15 cellular contexts compared by ENCODE assay signal in the genomic region with DNA sequence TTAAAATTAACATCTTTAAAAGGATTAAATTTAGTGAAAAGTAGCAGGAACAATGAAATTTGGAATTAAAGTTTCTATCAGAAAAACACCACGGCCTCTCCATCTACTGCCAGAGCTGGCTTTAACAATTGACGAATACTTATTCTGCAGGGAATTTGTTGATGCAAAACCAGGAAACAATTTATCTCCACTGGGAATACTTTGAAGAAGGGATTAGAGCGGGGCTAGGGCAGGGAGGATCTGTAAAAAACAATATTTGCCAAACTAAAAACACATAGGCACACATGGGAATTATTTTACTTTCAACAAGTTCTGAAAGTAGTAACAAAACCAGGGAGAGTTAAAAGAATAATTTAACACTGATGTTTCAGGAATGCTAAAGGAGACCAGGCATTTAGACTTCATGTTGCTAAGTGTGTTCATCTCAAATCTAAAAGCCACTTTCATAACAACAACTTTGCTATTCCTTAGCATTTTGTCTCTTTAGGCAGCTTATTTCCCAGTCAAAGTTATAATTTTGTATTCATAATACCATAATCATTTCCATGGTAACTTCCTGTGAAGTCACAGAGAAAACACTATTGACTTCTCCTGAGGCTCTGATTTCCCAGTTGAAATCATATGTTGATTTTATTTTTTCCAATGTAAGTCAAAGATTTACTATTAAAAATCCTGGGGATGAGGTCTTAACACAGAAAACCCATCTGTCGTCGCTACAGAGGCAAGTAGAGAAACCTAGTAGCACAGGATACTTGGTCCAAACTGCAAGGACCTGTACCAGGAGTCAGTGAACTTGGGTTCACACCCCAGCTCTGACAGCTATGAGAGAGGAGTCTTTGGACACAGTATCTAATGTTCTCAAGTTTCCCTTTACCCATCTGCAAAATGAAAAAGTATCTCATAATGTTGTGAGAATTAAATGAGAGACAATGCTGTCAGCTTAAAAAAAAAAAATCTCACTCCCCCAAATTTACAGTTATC.
A peak's percentile ranks its signal among the peaks of the same experiment; 100 is the strongest.
DNase-seq lines count a peak whose midpoint lies in the region; ATAC-seq and TF ChIP-seq lines count a peak whose summit lies in the region.
"Had no signal": no experiment of that assay in that cellular context is flagged by ENCODE, and none has a peak within 500 bp of the region (broad histone marks: within the 10 kb centered on the region; RNA-seq: fewer than 3 reads in every experiment).

No MANE protein-coding gene starts in this region.

- no peak for TF ChIP-seq CTCF in ascending aorta (IDR thresholded peaks at IDR 0.05)
- TF ChIP-seq CTCF in hepatocyte (IDR thresholded peaks at IDR 0.05; ENCODE audit: poor library complexity): no peak
- no peak for TF ChIP-seq CTCF in smooth muscle cell (IDR thresholded peaks at IDR 0.05; ENCODE audit: borderline replicate concordance, insufficient read depth, poor library complexity, severe bottlenecking)

- H3K4me1 ChIP-seq in ascending aorta (peaks cover 3 to 21% of the 10 kb centered on the region in 2 donors), hepatocyte (ENCODE audit: insufficient read depth) (peaks cover 35% of the 10 kb centered on the region), smooth muscle cell (ENCODE audit: low read depth) (peaks cover 41% of the 10 kb centered on the region)

- peak overlapping the region in 1 of 2 donors; percentile 6 for H3K4me3 ChIP-seq in ascending aorta
- H3K4me3 ChIP-seq in hepatocyte: no peak overlapping the region
- H3K4me3 ChIP-seq in smooth muscle cell: no peak overlapping the region

- no peak overlapping the region for H3K4me3 Mint-ChIP-seq in activated CD4-positive, alpha-beta T cell treated with anti-CD3 and anti-CD28 coated beads, Interleukin-2, amount 10 ng/mL, durations not matched to agents 7 days and 5 days
- H3K4me3 Mint-ChIP-seq: stimulated activated naive CD8-positive, alpha-beta T cell treated with anti-CD3 and anti-CD28 coated beads, Interleukin-15, amount 100 ng/mL, for 72 hours had no signal

- H3K4me2 ChIP-seq in hepatocyte: peak overlapping the region; percentile 40
- peak overlapping the region; percentile 48 for H3K4me2 ChIP-seq in smooth muscle cell
- H3K4me2 ChIP-seq: KMS-11 had no signal

- intact Hi-C loops in ascending aorta (cut with DNase I): no loop called here

- 57% methylated on average over 5 of the region's 5 CpGs for WGBS in hepatocyte (ENCODE audit: low lambda C conversion rate, missing lambda C conversion rate)
- WGBS in smooth muscle cell (ENCODE audit: low lambda C conversion rate): 60% methylated on average over 5 of the region's 5 CpGs

- no peaks in the 10 kb centered on the region for H3K36me3 Mint-ChIP-seq in activated CD4-positive, alpha-beta T cell treated with anti-CD3 and anti-CD28 coated beads, Interleukin-2, amount 10 ng/mL, durations not matched to agents 7 days and 5 days (ENCODE audit: low read depth)

- no peak overlapping the region for H2AFZ ChIP-seq in hepatocyte
- H2AFZ ChIP-seq in smooth muscle cell (ENCODE audit: low read depth): no peak overlapping the region

- H4K20me1 ChIP-seq in hepatocyte (ENCODE audit: insufficient read depth, poor library complexity, severe bottlenecking) (no peaks in the 10 kb centered on the region), smooth muscle cell (ENCODE audit: low read depth) (peaks cover 46% of the 10 kb centered on the region)

- no peak for DNase-seq in ascending aorta (ENCODE audit: low spot score in 2 of 2)
- no peak for DNase-seq in hepatocyte (ENCODE audit: low spot score)
- DNase-seq in smooth muscle cell (lab: John Stamatoyannopoulos, UW; ENCODE audit: unreplicated experiment): no peak
- DNase-seq in activated CD4-positive, alpha-beta T cell treated with anti-CD3 and anti-CD28 coated beads, Interleukin-2, amount 10 ng/mL, durations not matched to agents 7 days and 5 days: no peak
- no peak for DNase-seq in hepatic stellate cell (ENCODE audit: low spot score)
- DNase-seq: activated T-cell treated with anti-CD3 and anti-CD28 coated beads for 4 hours; erythroblast; GF-D8; H7; stimulated activated naive CD8-positive, alpha-beta T cell treated with anti-CD3 and anti-CD28 coated beads, Interleukin-15, amount 100 ng/mL, for 72 hours had no signal

- peak overlapping the region; percentile 41 for H3K9ac ChIP-seq in smooth muscle cell (ENCODE audit: low read depth)
- H3K9ac ChIP-seq: KMS-11 had no signal

- no peaks in the 10 kb centered on the region for H3K4me1 Mint-ChIP-seq in activated CD4-positive, alpha-beta T cell treated with anti-CD3 and anti-CD28 coated beads, Interleukin-2, amount 10 ng/mL, durations not matched to agents 7 days and 5 days
- H3K4me1 Mint-ChIP-seq: stimulated activated naive CD8-positive, alpha-beta T cell treated with anti-CD3 and anti-CD28 coated beads, Interleukin-15, amount 100 ng/mL, for 72 hours had no signal

- H3K27ac Mint-ChIP-seq in activated CD4-positive, alpha-beta T cell treated with anti-CD3 and anti-CD28 coated beads, Interleukin-2, amount 10 ng/mL, durations not matched to agents 7 days and 5 days: no peak overlapping the region
- H3K27ac Mint-ChIP-seq: stimulated activated naive CD8-positive, alpha-beta T cell treated with anti-CD3 and anti-CD28 coated beads, Interleukin-15, amount 100 ng/mL, for 72 hours had no signal

- POLR2A ChIA-PET in activated CD4-positive, alpha-beta T cell treated with anti-CD3 and anti-CD28 coated beads, Interleukin-2, amount 10 ng/mL, durations not matched to agents 7 days and 5 days (lab: Charles Lee): no interaction called here

- H3K9me3 ChIP-seq in ascending aorta: no peaks in the 10 kb centered on the region
- no peaks in the 10 kb centered on the region for H3K9me3 ChIP-seq in hepatocyte (ENCODE audit: low read depth)
- no peaks in the 10 kb centered on the region for H3K9me3 ChIP-seq in smooth muscle cell (replicated peaks; ENCODE audit: low read depth)

- ATAC-seq in GM19372 (IDR thresholded peaks at IDR 0.05; ENCODE audit: low read depth, unreplicated experiment) (peak; percentile 17), esophagus mucosa (no peak), HG03097 (IDR thresholded peaks at IDR 0.05; ENCODE audit: low FRiP score, unreplicated experiment) (no peak)
- ATAC-seq: stimulated activated naive CD8-positive, alpha-beta T cell treated with anti-CD3 and anti-CD28 coated beads, Interleukin-15, amount 100 ng/mL, for 72 hours had no signal

- H3K27ac ChIP-seq in ascending aorta: peak overlapping the region; percentile 69 to 71
- peak overlapping the region; percentile 57 for H3K27ac ChIP-seq in hepatocyte
- peak overlapping the region; percentile 64 for H3K27ac ChIP-seq in smooth muscle cell (ENCODE audit: low read depth)
- H3K27ac ChIP-seq: KMS-11, RWPE1 had no signal

- no peaks in the 10 kb centered on the region for H3K9me2 ChIP-seq in hepatocyte (replicated peaks; ENCODE audit: insufficient read depth)

- no peaks in the 10 kb centered on the region for H3K27me3 Mint-ChIP-seq in activated CD4-positive, alpha-beta T cell treated with anti-CD3 and anti-CD28 coated beads, Interleukin-2, amount 10 ng/mL, durations not matched to agents 7 days and 5 days
- H3K27me3 Mint-ChIP-seq: stimulated activated naive CD8-positive, alpha-beta T cell treated with anti-CD3 and anti-CD28 coated beads, Interleukin-15, amount 100 ng/mL, for 72 hours had no signal

- H3K79me2 ChIP-seq in hepatocyte (peaks cover 79% of the 10 kb centered on the region), smooth muscle cell (ENCODE audit: low read depth) (peaks cover 72% of the 10 kb centered on the region)

- CTCF ChIA-PET in activated CD4-positive, alpha-beta T cell treated with anti-CD3 and anti-CD28 coated beads, Interleukin-2, amount 10 ng/mL, durations not matched to agents 7 days and 5 days (lab: Charles Lee): no interaction called here

- no peaks in the 10 kb centered on the region for H3K36me3 ChIP-seq in ascending aorta
- H3K36me3 ChIP-seq in hepatocyte (replicated peaks; ENCODE audit: insufficient read depth, low read depth): no peaks in the 10 kb centered on the region
- H3K36me3 ChIP-seq in smooth muscle cell (ENCODE audit: low read depth): no peaks in the 10 kb centered on the region

- H3K9me3 Mint-ChIP-seq in activated CD4-positive, alpha-beta T cell treated with anti-CD3 and anti-CD28 coated beads, Interleukin-2, amount 10 ng/mL, durations not matched to agents 7 days and 5 days: no peaks in the 10 kb centered on the region
- H3K9me3 Mint-ChIP-seq: stimulated activated naive CD8-positive, alpha-beta T cell treated with anti-CD3 and anti-CD28 coated beads, Interleukin-15, amount 100 ng/mL, for 72 hours had no signal

- H3K27me3 ChIP-seq in ascending aorta (no peaks in the 10 kb centered on the region), hepatocyte (no peaks in the 10 kb centered on the region), smooth muscle cell (ENCODE audit: low read depth) (no peaks in the 10 kb centered on the region)

- peaks cover 6% of the 10 kb centered on the region for H3F3A ChIP-seq in smooth muscle cell (ENCODE audit: low read depth)
